Comparison of ENCODE assay signal across 35 cellular contexts in genomic region chr2:235831755-235832154, GRCh38.
"Had no signal": no experiment of that assay in that cellular context is flagged by ENCODE, and none has a peak within 500 bp of the region (broad histone marks: within the 10 kb centered on the region; RNA-seq: fewer than 3 reads in every experiment).

No MANE protein-coding gene starts in this region.

- H3K27me3 ChIP-seq: MG63 had no signal

- H3K36me3 ChIP-seq: MG63 had no signal

- H3K4me3 ChIP-seq: MG63 had no signal

- H3K9me3 ChIP-seq: MG63 had no signal

- DNase-seq: Karpas-422, Kasumi-1, MG63, MM.1S, MV-4-11, NCI-H1048, NCI-H1092, NCI-H1092 treated with DMSO at 0.1 percent for 48 hours, NCI-H1105, NCI-H1105 treated with DMSO at 0.1 percent for 48 hours, NCI-H1417, NCI-H1417 treated with DMSO at 0.1 percent for 48 hours, NCI-H1436, NCI-H1436 treated with DMSO at 0.1 percent for 48 hours, NCI-H146, NCI-H1694, NCI-H1694 treated with DMSO at 0.1 percent for 48 hours, NCI-H187, NCI-H187 treated with DMSO at 0.1 percent for 48 hours, NCI-H1930, NCI-H2029, NCI-H2029 treated with DMSO at 0.1 percent for 48 hours, NCI-H2081, NCI-H2081 treated with DMSO at 0.1 percent for 48 hours, NCI-H2107, NCI-H2171, NCI-H2171 treated with DMSO at 0.1 percent for 48 hours, NCI-H2227 treated with DMSO at 0.1 percent for 48 hours, NCI-H226, NCI-H345, NCI-H446, NCI-H446 treated with DMSO at 0.1 percent for 48 hours, NCI-H510A, NCI-H510A treated with DMSO at 0.1 percent for 48 hours, NCI-H524 had no signal
